ENCODE assay signal across 8 cellular contexts in genomic region chr4:84529169-84529751, GRCh38. TPM values are rescaled to one million over a fixed set of nuclear protein-coding genes. Genes with fewer than 3 reads are reported as not detected.
DNase-seq lines count a peak whose midpoint lies in the region; ATAC-seq and FAIRE-seq lines count a peak whose summit lies in the region.

No MANE protein-coding gene starts in this region.

- no peak overlapping the region for H3K4me3 Mint-ChIP-seq in stimulated activated memory B cell treated with anti-CD40 and anti-IgM and Interleukin-4, amounts not matched to agents 10 μg/mL and 1 μg/mL and 100 μg/mL, for 72 hours

- intact Hi-C loops in posterior vena cava (cut with DNase I) = no loop called here

- ATAC-seq in stimulated activated memory B cell treated with anti-CD40 and anti-IgM and Interleukin-4, amounts not matched to agents 10 μg/mL and 1 μg/mL and 100 μg/mL, for 72 hours = no peak

- peak; percentile 39 for FAIRE-seq in TTC549 (lab: Jason Lieb, UNC)
- FAIRE-seq in islet of Langerhans (lab: Jason Lieb, UNC) = peak; percentile 94

- DNase-seq in SIG-M5 treated with dmso at 0.1 percent for 504 hours (lab: John Stamatoyannopoulos, UW; ENCODE audit: unreplicated experiment) (peak; percentile 16), SIG-M5 (lab: John Stamatoyannopoulos, UW) (no peak), HT-29 (ENCODE audit: low spot score) (peak; percentile 55), cerebellar nuclear complex (lab: John Stamatoyannopoulos, UW) (no peak), posterior vena cava (ENCODE audit: low spot score) (no peak)

- no peaks in the 10 kb centered on the region for H3K36me3 Mint-ChIP-seq in stimulated activated memory B cell treated with anti-CD40 and anti-IgM and Interleukin-4, amounts not matched to agents 10 μg/mL and 1 μg/mL and 100 μg/mL, for 72 hours

- H3K27me3 Mint-ChIP-seq in stimulated activated memory B cell treated with anti-CD40 and anti-IgM and Interleukin-4, amounts not matched to agents 10 μg/mL and 1 μg/mL and 100 μg/mL, for 72 hours = peaks cover 30% of the 10 kb centered on the region

- H3K27ac Mint-ChIP-seq in stimulated activated memory B cell treated with anti-CD40 and anti-IgM and Interleukin-4, amounts not matched to agents 10 μg/mL and 1 μg/mL and 100 μg/mL, for 72 hours = no peak overlapping the region

- no peaks in the 10 kb centered on the region for H3K4me1 Mint-ChIP-seq in stimulated activated memory B cell treated with anti-CD40 and anti-IgM and Interleukin-4, amounts not matched to agents 10 μg/mL and 1 μg/mL and 100 μg/mL, for 72 hours

- peaks cover 11% of the 10 kb centered on the region for H3K9me3 Mint-ChIP-seq in stimulated activated memory B cell treated with anti-CD40 and anti-IgM and Interleukin-4, amounts not matched to agents 10 μg/mL and 1 μg/mL and 100 μg/mL, for 72 hours

RNA-seq across cellular contexts. Expression of gene NKX6-1, which starts 30.2 kb away (rescaled TPM):
- not detected in 2 replicates for total RNA-seq in HT-29 (2014; rRNA removed; shearing (Covaris generic))
- total RNA-seq in posterior vena cava = not detected

RNA-seq across cellular contexts. Expression of gene CDS1, which starts 53.7 kb away (rescaled TPM):
- total RNA-seq in HT-29 (2014; rRNA removed; shearing (Covaris generic)) = 11.6 and 14.8 TPM in 2 replicates
- under 1 TPM; 0.65 to 0.90 TPM for total RNA-seq in posterior vena cava

Comparison
In these comparisons a context has a peak if more than half of its experiments do, and no peak if none do; other contexts are left out.
1. DNase-seq: peak in SIG-M5 treated with dmso at 0.1 percent for 504 hours (single experiment) and HT-29 (single experiment); none in SIG-M5 (single experiment), cerebellar nuclear complex (0 of 2) and posterior vena cava (single experiment).